Comparison of ENCODE assay signal across 27 cellular contexts in genomic region chr11:134383576-134384221, GRCh38. TPM values are rescaled to one million over a fixed set of nuclear protein-coding genes. Genes with fewer than 3 reads are reported as not detected.
"Had no signal": no experiment of that assay in that cellular context is flagged by ENCODE, and none has a peak within 500 bp of the region (broad histone marks: within the 10 kb centered on the region; RNA-seq: fewer than 3 reads in every experiment).

No MANE protein-coding gene starts in this region.

- H3K36me3 ChIP-seq: esophagus squamous epithelium, neural progenitor cell, transverse colon, vagina had no signal

- H3K4me3 ChIP-seq: esophagus squamous epithelium, neural progenitor cell, psoas muscle, smooth muscle cell, transverse colon, vagina had no signal

- ATAC-seq: effector memory CD8-positive, alpha-beta T cell; left lobe of liver; naive thymus-derived CD4-positive, alpha-beta T cell; psoas muscle; sciatic nerve had no signal

- H3K27ac Mint-ChIP-seq: effector memory CD8-positive, alpha-beta T cell; naive thymus-derived CD4-positive, alpha-beta T cell; nephron; neural progenitor cell had no signal

- H3K4me1 ChIP-seq: esophagus squamous epithelium, neural progenitor cell, psoas muscle, transverse colon, vagina had no signal

- H3K9me3 ChIP-seq: esophagus squamous epithelium, psoas muscle, transverse colon, vagina had no signal

- H3K27me3 ChIP-seq: neural progenitor cell, transverse colon, vagina had no signal

- H3K36me3 Mint-ChIP-seq: naive thymus-derived CD4-positive, alpha-beta T cell had no signal

- H3K27ac ChIP-seq: esophagus squamous epithelium, neural progenitor cell, psoas muscle, transverse colon, vagina had no signal

- H3K9me3 Mint-ChIP-seq: effector memory CD8-positive, alpha-beta T cell; nephron; neural progenitor cell had no signal

- DNase-seq: cerebellar nuclear complex; cortex of kidney; effector memory CD8-positive, alpha-beta T cell; erythroblast; esophagus squamous epithelium; foreskin melanocyte; kidney; mesendoderm; midbrain; naive thymus-derived CD4-positive, alpha-beta T cell; nucleus accumbens; psoas muscle; stimulated activated CD4-positive, alpha-beta T cell treated with anti-CD3 and anti-CD28 coated beads, Interleukin-12 subunit alpha, Interleukin-12 subunit beta, amount 100 ng/mL, for 4 hours; stimulated activated CD4-positive, alpha-beta T cell treated with anti-CD3 and anti-CD28 coated beads, Interleukin-1b, Interleukin-23, amount 100 ng/mL, for 48 hours; stimulated activated CD4-positive, alpha-beta T cell treated with anti-CD3 and anti-CD28 coated beads, Interleukin-4, amount 100 ng/mL, for 1 hour; stimulated activated CD8-positive, alpha-beta memory T cell treated with anti-CD3 and anti-CD28 coated beads, Interleukin-4, amount 100 ng/mL, for 48 hours; stimulated activated naive CD4-positive, alpha-beta T cell treated with Interleukin-2 at 50 U/mL for 16 hours; transverse colon had no signal

- H3K4me3 Mint-ChIP-seq: effector memory CD8-positive, alpha-beta T cell; naive thymus-derived CD4-positive, alpha-beta T cell; nephron; neural progenitor cell had no signal

RNA-seq across cellular contexts. Expression of gene B3GAT1, which starts 28.3 kb away (rescaled TPM):
- total RNA-seq: dermis microvascular lymphatic vessel endothelial cell, lung microvascular endothelial cell, smooth muscle cell had no signal
- polyA plus RNA-seq: naive thymus-derived CD4-positive, alpha-beta T cell; smooth muscle cell had no signal

RNA-seq across cellular contexts. Expression of gene GLB1L2, which starts 51.9 kb away (rescaled TPM):
- total RNA-seq: osteocyte had no signal
